2 cellular contexts compared by ENCODE assay signal in the genomic region with DNA sequence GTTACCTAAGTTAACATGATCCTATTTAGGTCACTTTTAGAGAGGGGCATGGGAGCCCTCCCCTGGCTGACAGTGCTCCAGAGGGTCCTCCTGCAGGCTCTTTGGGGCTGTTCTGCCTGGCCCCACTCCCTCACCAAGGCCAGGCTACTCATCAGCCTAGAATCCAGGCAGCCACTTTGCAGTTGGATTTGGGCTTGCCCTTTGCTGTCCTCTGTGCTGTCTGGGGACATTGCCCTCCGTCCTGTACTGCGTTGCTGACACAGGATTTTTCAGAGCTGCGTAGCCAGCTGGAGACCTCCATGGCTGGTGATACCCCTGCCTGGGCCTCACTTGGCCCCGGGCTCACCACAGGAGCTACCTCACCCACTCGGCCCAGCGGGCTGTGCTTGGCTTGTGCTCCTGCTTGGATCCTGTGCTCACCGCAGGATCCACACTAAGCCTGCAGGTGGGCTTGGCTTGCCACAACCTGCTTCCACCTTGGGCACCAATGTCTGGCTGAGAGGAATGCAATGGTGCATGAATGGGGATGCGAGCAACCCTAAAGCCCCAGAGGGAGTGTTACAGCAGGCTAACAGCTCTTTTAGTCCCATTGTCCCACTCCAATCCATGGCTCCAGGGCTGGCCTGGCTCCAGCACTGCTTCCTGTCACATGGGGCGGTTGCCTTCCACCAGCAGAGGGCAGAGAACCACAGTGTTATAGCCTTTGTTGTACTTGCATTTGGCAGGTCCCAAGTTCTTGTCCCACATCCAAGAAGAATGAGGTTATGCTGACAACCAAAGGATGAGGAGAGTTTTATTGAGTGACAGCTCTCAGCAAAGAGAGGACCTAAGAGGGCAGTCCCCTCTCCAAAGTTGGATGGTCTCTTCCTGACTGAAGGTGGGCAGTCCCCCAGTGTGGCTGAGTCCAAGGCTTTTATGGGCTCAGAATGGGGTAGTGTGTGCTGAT.
A peak's percentile ranks its signal among the peaks of the same experiment; 100 is the strongest.
TF ChIP-seq lines count a peak whose summit lies in the region.

No MANE protein-coding gene starts in this region.

TF ChIP-seq in HEK293, 187 proteins besides CTCF, POLR2A, EP300 and RAD21:
- peak; percentile 97 for TF ChIP-seq TRIM28 (IDR thresholded peaks at IDR 0.05; ENCODE audit: borderline replicate concordance, low read length)
- peak; percentile 97 for TF ChIP-seq SETDB1 (IDR thresholded peaks at IDR 0.05; ENCODE audit: insufficient read length, low read length)
- TF ChIP-seq ZIC2 (tag by site-specific recombination; IDR thresholded peaks at IDR 0.05), result peak; percentile 72
- TF ChIP-seq ZNF394 (tag by site-specific recombination; IDR thresholded peaks at IDR 0.05; ENCODE audit: borderline replicate concordance), result no peak
- TF ChIP-seq MYNN (tag by site-specific recombination; IDR thresholded peaks at IDR 0.05; ENCODE audit: borderline replicate concordance), result no peak
- TF ChIP-seq ZNF530 (tag by site-specific recombination; IDR thresholded peaks at IDR 0.05; ENCODE audit: low read depth), result no peak
- TF ChIP-seq ZNF610 (tag by site-specific recombination; IDR thresholded peaks at IDR 0.05; ENCODE audit: borderline replicate concordance), result 0 out of 2 replicates have a peak, but pooled peaks have one; percentile 51
- 0 out of 2 replicates have a peak, but pooled peaks have one; percentile 21 for TF ChIP-seq RBAK (tag by site-specific recombination; IDR thresholded peaks at IDR 0.05)
- TF ChIP-seq ZNF10 (tag by site-specific recombination; IDR thresholded peaks at IDR 0.05), result no peak
- TF ChIP-seq HOXD13 (CRISPR knock-in tag; IDR thresholded peaks at IDR 0.05; ENCODE audit: borderline replicate concordance), result 0 out of 2 replicates have a peak, but pooled peaks have one; percentile 23
- TF ChIP-seq ZSCAN4 (tag by site-specific recombination; IDR thresholded peaks at IDR 0.05), result no peak
- no peak for TF ChIP-seq ZNF354C (tag by site-specific recombination; IDR thresholded peaks at IDR 0.05; ENCODE audit: borderline replicate concordance, low read depth)
- no peak for TF ChIP-seq ZNF121 (tag by site-specific recombination; IDR thresholded peaks at IDR 0.05)
- TF ChIP-seq, protein P1, sequence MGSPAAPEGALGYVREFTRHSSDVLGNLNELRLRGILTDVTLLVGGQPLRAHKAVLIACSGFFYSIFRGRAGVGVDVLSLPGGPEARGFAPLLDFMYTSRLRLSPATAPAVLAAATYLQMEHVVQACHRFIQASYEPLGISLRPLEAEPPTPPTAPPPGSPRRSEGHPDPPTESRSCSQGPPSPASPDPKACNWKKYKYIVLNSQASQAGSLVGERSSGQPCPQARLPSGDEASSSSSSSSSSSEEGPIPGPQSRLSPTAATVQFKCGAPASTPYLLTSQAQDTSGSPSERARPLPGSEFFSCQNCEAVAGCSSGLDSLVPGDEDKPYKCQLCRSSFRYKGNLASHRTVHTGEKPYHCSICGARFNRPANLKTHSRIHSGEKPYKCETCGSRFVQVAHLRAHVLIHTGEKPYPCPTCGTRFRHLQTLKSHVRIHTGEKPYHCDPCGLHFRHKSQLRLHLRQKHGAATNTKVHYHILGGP (tag by site-specific recombination; IDR thresholded peaks at IDR 0.05), result no peak

TF ChIP-seq in GM12878, 131 proteins besides CTCF, POLR2A, EP300 and RAD21:
- TF ChIP-seq RELB (IDR thresholded peaks at IDR 0.05; ENCODE audit: low read depth), result peak; percentile 48; the same call in 1 of the 2 replicates
- TF ChIP-seq, protein P2, sequence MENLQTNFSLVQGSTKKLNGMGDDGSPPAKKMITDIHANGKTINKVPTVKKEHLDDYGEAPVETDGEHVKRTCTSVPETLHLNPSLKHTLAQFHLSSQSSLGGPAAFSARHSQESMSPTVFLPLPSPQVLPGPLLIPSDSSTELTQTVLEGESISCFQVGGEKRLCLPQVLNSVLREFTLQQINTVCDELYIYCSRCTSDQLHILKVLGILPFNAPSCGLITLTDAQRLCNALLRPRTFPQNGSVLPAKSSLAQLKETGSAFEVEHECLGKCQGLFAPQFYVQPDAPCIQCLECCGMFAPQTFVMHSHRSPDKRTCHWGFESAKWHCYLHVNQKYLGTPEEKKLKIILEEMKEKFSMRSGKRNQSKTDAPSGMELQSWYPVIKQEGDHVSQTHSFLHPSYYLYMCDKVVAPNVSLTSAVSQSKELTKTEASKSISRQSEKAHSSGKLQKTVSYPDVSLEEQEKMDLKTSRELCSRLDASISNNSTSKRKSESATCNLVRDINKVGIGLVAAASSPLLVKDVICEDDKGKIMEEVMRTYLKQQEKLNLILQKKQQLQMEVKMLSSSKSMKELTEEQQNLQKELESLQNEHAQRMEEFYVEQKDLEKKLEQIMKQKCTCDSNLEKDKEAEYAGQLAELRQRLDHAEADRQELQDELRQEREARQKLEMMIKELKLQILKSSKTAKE (IDR thresholded peaks at IDR 0.05; ENCODE audit: low read depth, poor library complexity, severe bottlenecking), result no peak
TF ChIP-seq in GM12878: peak in this region for 1.
